Comparison of ENCODE assay signal across 2 cellular contexts in genomic region chr1:17222557-17222956, GRCh38.
TF ChIP-seq lines count a peak whose summit lies in the region.

No MANE protein-coding gene starts in this region.

TF ChIP-seq in HEK293, 187 proteins besides CTCF, POLR2A, EP300 and RAD21:
- TF ChIP-seq ZSCAN4 (tag by site-specific recombination; IDR thresholded peaks at IDR 0.05) (no peak), ZFHX2 (tag by site-specific recombination; conservative IDR thresholded peaks at IDR 0.05) (peak; percentile 67), ZNF157 (tag by site-specific recombination; IDR thresholded peaks at IDR 0.05) (no peak), EGR2 (tag by site-specific recombination; IDR thresholded peaks at IDR 0.05; ENCODE audit: low read depth) (peak; percentile 65; the same call in 1 of the 2 replicates)

TF ChIP-seq in H1, 55 proteins besides CTCF, POLR2A, EP300 and RAD21:
- TF ChIP-seq NANOG (IDR thresholded peaks at IDR 0.05; ENCODE audit: insufficient read depth, low read depth, low read length, poor library complexity, severe bottlenecking) (no peak), SIN3A (conservative IDR thresholded peaks at IDR 0.05 in 1 of 2, IDR thresholded peaks at IDR 0.05 in 1 of 2; ENCODE audit: low read depth in 1 of 2, low read length in 2 of 2) (no peak), SUZ12 (IDR thresholded peaks at IDR 0.05; ENCODE audit: low read length) (no peak), CBX8 (IDR thresholded peaks at IDR 0.05; ENCODE audit: borderline replicate concordance, low read depth, low read length) (no peak), SAP30 (IDR thresholded peaks at IDR 0.05; ENCODE audit: insufficient read depth, insufficient replicate concordance, low read length) (no peak), TBP (IDR thresholded peaks at IDR 0.05; ENCODE audit: low read depth, low read length) (no peak), CTBP2 (IDR thresholded peaks at IDR 0.05; ENCODE audit: borderline replicate concordance, insufficient read depth, insufficient read length, low read length) (no peak), ZNF274 (IDR thresholded peaks at IDR 0.05; ENCODE audit: borderline replicate concordance, extremely low read depth, low read length) (no peak), SIX5 (IDR thresholded peaks at IDR 0.05; ENCODE audit: low read depth, low read length) (no peak), TCF12 (IDR thresholded peaks at IDR 0.05; ENCODE audit: low read depth, low read length) (no peak), CHD2 (IDR thresholded peaks at IDR 0.05; ENCODE audit: low read length) (no peak)
TF ChIP-seq in H1: peak in this region for 0.
